In genomic region chr11:65446446-65447277, GRCh38 we compare ENCODE assay signal across 9 cellular contexts. TPM values are rescaled to one million over a fixed set of nuclear protein-coding genes. Genes with fewer than 3 reads are reported as not detected.
DNase-seq lines count a peak whose midpoint lies in the region; ATAC-seq and TF ChIP-seq lines count a peak whose summit lies in the region.
"Had no signal": no experiment of that assay in that cellular context is flagged by ENCODE, and none has a peak within 500 bp of the region (broad histone marks: within the 10 kb centered on the region; RNA-seq: fewer than 3 reads in every experiment).

No MANE protein-coding gene starts in this region.

- DNase-seq in HFFc6, result peak; percentile 58
- peak; percentile 29 for DNase-seq in activated naive CD8-positive, alpha-beta T cell treated with anti-CD3 and anti-CD28 coated beads, Interleukin-2, amount 10 ng/mL, durations not matched to agents 7 days and 5 days
- DNase-seq in right cardiac atrium, result peak; percentile 69 to 85 (median 76)
- DNase-seq in DMS114 treated with DMSO at 0.1 percent for 48 hours (lab: John Stamatoyannopoulos, UW; ENCODE audit: unreplicated experiment), result no peak
- DNase-seq in NAMALWA (ENCODE audit: low spot score), result no peak

- H3K9me3 ChIP-seq in right cardiac atrium (ENCODE audit: control insufficient read depth, low read length), result no peaks in the 10 kb centered on the region
- H3K9me3 ChIP-seq: HAP-1 had no signal

- H3K27ac ChIP-seq in right cardiac atrium (ENCODE audit: low read length), result peak overlapping the region; percentile 74

- H3K27me3 ChIP-seq in right cardiac atrium (ENCODE audit: control insufficient read depth, insufficient read depth), result no peaks in the 10 kb centered on the region

- TF ChIP-seq CTCF in HFFc6 (IDR thresholded peaks at IDR 0.05), result no peak

- peaks cover 4% of the 10 kb centered on the region for H3K4me1 ChIP-seq in right cardiac atrium (ENCODE audit: control insufficient read depth, insufficient read depth, low read length)
- H3K4me1 ChIP-seq: HAP-1 had no signal

- peak; percentile 4 for ATAC-seq in activated naive CD8-positive, alpha-beta T cell treated with anti-CD3 and anti-CD28 coated beads, Interleukin-2, amount 10 ng/mL, durations not matched to agents 7 days and 5 days (ENCODE audit: low read depth)
- ATAC-seq in right cardiac atrium (peak; percentile 12 to 30), HG03280 (IDR thresholded peaks at IDR 0.05; ENCODE audit: unreplicated experiment) (no peak), HG02642 (IDR thresholded peaks at IDR 0.05; ENCODE audit: poor library complexity, unreplicated experiment) (no peak)
- no peak for ATAC-seq in stimulated activated memory B cell treated with anti-CD40 and anti-IgM and Interleukin-4, amounts not matched to agents 10 μg/mL and 1 μg/mL and 100 μg/mL, for 72 hours

- peaks cover 64% of the 10 kb centered on the region for H3K36me3 Mint-ChIP-seq in HFFc6 (ENCODE audit: low read depth)
- peaks cover 5% of the 10 kb centered on the region for H3K36me3 Mint-ChIP-seq in activated naive CD8-positive, alpha-beta T cell treated with anti-CD3 and anti-CD28 coated beads, Interleukin-2, amount 10 ng/mL, durations not matched to agents 7 days and 5 days
- H3K36me3 Mint-ChIP-seq in stimulated activated memory B cell treated with anti-CD40 and anti-IgM and Interleukin-4, amounts not matched to agents 10 μg/mL and 1 μg/mL and 100 μg/mL, for 72 hours, result peaks cover 11% of the 10 kb centered on the region

- peaks cover 69% of the 10 kb centered on the region for H3K4me1 Mint-ChIP-seq in HFFc6 (ENCODE audit: low read depth)
- H3K4me1 Mint-ChIP-seq in activated naive CD8-positive, alpha-beta T cell treated with anti-CD3 and anti-CD28 coated beads, Interleukin-2, amount 10 ng/mL, durations not matched to agents 7 days and 5 days, result peaks cover 16% of the 10 kb centered on the region
- peaks cover 62% of the 10 kb centered on the region for H3K4me1 Mint-ChIP-seq in stimulated activated memory B cell treated with anti-CD40 and anti-IgM and Interleukin-4, amounts not matched to agents 10 μg/mL and 1 μg/mL and 100 μg/mL, for 72 hours

- POLR2A ChIA-PET in activated naive CD8-positive, alpha-beta T cell treated with anti-CD3 and anti-CD28 coated beads, Interleukin-2, amount 10 ng/mL, durations not matched to agents 7 days and 5 days (lab: Charles Lee), result interaction anchor here (0.9 to 2.7 kb wide), 7 partner anchors 10 to 52 kb away, joined by 3 to 10 read pairs (median 5); partner anchors contain the start of gene MALAT1

- H3K27ac Mint-ChIP-seq in HFFc6, result peak overlapping the region; percentile 82
- H3K27ac Mint-ChIP-seq in activated naive CD8-positive, alpha-beta T cell treated with anti-CD3 and anti-CD28 coated beads, Interleukin-2, amount 10 ng/mL, durations not matched to agents 7 days and 5 days, result no peak overlapping the region
- H3K27ac Mint-ChIP-seq in stimulated activated memory B cell treated with anti-CD40 and anti-IgM and Interleukin-4, amounts not matched to agents 10 μg/mL and 1 μg/mL and 100 μg/mL, for 72 hours, result peak overlapping the region; percentile 80

- no peak overlapping the region for H3K4me3 ChIP-seq in right cardiac atrium (ENCODE audit: low read length)
- H3K4me3 ChIP-seq: HAP-1 had no signal

- WGBS in right cardiac atrium, result 72% methylated on average over 11 of the region's 11 CpGs

- H3K4me3 Mint-ChIP-seq in HFFc6, result peak overlapping the region; percentile 68
- H3K4me3 Mint-ChIP-seq in activated naive CD8-positive, alpha-beta T cell treated with anti-CD3 and anti-CD28 coated beads, Interleukin-2, amount 10 ng/mL, durations not matched to agents 7 days and 5 days, result no peak overlapping the region
- no peak overlapping the region for H3K4me3 Mint-ChIP-seq in stimulated activated memory B cell treated with anti-CD40 and anti-IgM and Interleukin-4, amounts not matched to agents 10 μg/mL and 1 μg/mL and 100 μg/mL, for 72 hours

- intact Hi-C loops in right cardiac atrium (cut with DNase I), result no loop called here

- peaks cover 92% of the 10 kb centered on the region for H3K27me3 Mint-ChIP-seq in HFFc6 (ENCODE audit: insufficient read depth)
- H3K27me3 Mint-ChIP-seq in activated naive CD8-positive, alpha-beta T cell treated with anti-CD3 and anti-CD28 coated beads, Interleukin-2, amount 10 ng/mL, durations not matched to agents 7 days and 5 days, result no peaks in the 10 kb centered on the region
- no peaks in the 10 kb centered on the region for H3K27me3 Mint-ChIP-seq in stimulated activated memory B cell treated with anti-CD40 and anti-IgM and Interleukin-4, amounts not matched to agents 10 μg/mL and 1 μg/mL and 100 μg/mL, for 72 hours

- peaks cover 84% of the 10 kb centered on the region for H3K9me3 Mint-ChIP-seq in HFFc6
- peaks cover 2% of the 10 kb centered on the region for H3K9me3 Mint-ChIP-seq in activated naive CD8-positive, alpha-beta T cell treated with anti-CD3 and anti-CD28 coated beads, Interleukin-2, amount 10 ng/mL, durations not matched to agents 7 days and 5 days
- peaks cover 2% of the 10 kb centered on the region for H3K9me3 Mint-ChIP-seq in stimulated activated memory B cell treated with anti-CD40 and anti-IgM and Interleukin-4, amounts not matched to agents 10 μg/mL and 1 μg/mL and 100 μg/mL, for 72 hours

RNA-seq across cellular contexts. Expression of gene NEAT1, which starts 24.1 kb away (rescaled TPM):
- total RNA-seq in HFFc6 (2021; fragmentation: NEBNext Ultra II Directional; extraction: Animal tissue kit (Norgen Biotek cat#: 25700)), result 100 to 1,000 TPM; 185 to 250 (median 213) TPM
- total RNA-seq in activated naive CD8-positive, alpha-beta T cell treated with anti-CD3 and anti-CD28 coated beads, Interleukin-2, amount 10 ng/mL, durations not matched to agents 7 days and 5 days, result 100 to 1,000 TPM; 402 to 407 TPM
- 100 to 1,000 TPM; 346 to 441 (median 427) TPM for total RNA-seq in right cardiac atrium
- polyA plus RNA-seq in right cardiac atrium, result 441 TPM

RNA-seq across cellular contexts. Expression of gene MALAT1, which starts 52.2 kb away (rescaled TPM):
- 1,000 to 10,000 TPM; 3,136 to 4,087 (median 3,570) TPM for total RNA-seq in HFFc6 (2021; fragmentation: NEBNext Ultra II Directional; extraction: Animal tissue kit (Norgen Biotek cat#: 25700))
- total RNA-seq in activated naive CD8-positive, alpha-beta T cell treated with anti-CD3 and anti-CD28 coated beads, Interleukin-2, amount 10 ng/mL, durations not matched to agents 7 days and 5 days, result over 10,000 TPM; 13,719 to 14,448 TPM
- total RNA-seq in right cardiac atrium, result 1,000 to 10,000 TPM; 3,773 to 5,353 (median 5,000) TPM
- 1,948 TPM for polyA plus RNA-seq in right cardiac atrium

Comparison
In these comparisons a context has a peak if more than half of its experiments do, and no peak if none do; other contexts are left out.
1. DNase-seq: peak in HFFc6 (single experiment), activated naive CD8-positive, alpha-beta T cell treated with anti-CD3 and anti-CD28 coated beads, Interleukin-2, amount 10 ng/mL, durations not matched to agents 7 days and 5 days (single experiment) and right cardiac atrium (3 of 3); none in DMS114 treated with DMSO at 0.1 percent for 48 hours (single experiment) and NAMALWA (single experiment).
2. ATAC-seq: peak in activated naive CD8-positive, alpha-beta T cell treated with anti-CD3 and anti-CD28 coated beads, Interleukin-2, amount 10 ng/mL, durations not matched to agents 7 days and 5 days (single experiment) and right cardiac atrium (2 of 2); none in stimulated activated memory B cell treated with anti-CD40 and anti-IgM and Interleukin-4, amounts not matched to agents 10 μg/mL and 1 μg/mL and 100 μg/mL, for 72 hours (single experiment), HG03280 (single experiment) and HG02642 (single experiment).